Comparison of ENCODE assay signal across 1 cellular context in genomic region chr1:112337028-112337531, GRCh38.
TF ChIP-seq lines count a peak whose summit lies in the region.

No MANE protein-coding gene starts in this region.

TF ChIP-seq in HCT116, 20 proteins besides CTCF, POLR2A, EP300 and RAD21 (continued from another document):
- no peak for TF ChIP-seq REST (IDR thresholded peaks at IDR 0.05; ENCODE audit: low read depth)
- TF ChIP-seq ZNF274 (IDR thresholded peaks at IDR 0.05; ENCODE audit: low read depth, low read length) = no peak
- no peak for TF ChIP-seq SIN3A (IDR thresholded peaks at IDR 0.05; ENCODE audit: low read depth)
TF ChIP-seq in HCT116: peak in this region for 0.
